ENCODE assay signal across 23 cellular contexts in genomic region chr1:38736399-38736798, GRCh38.
DNase-seq lines count a peak whose midpoint lies in the region; ATAC-seq, FAIRE-seq and TF ChIP-seq lines count a peak whose summit lies in the region.
"Had no signal": no experiment of that assay in that cellular context is flagged by ENCODE, and none has a peak within 500 bp of the region (broad histone marks: within the 10 kb centered on the region; RNA-seq: fewer than 3 reads in every experiment).

No MANE protein-coding gene starts in this region.

- no peaks in the 10 kb centered on the region for H3K79me2 ChIP-seq in astrocyte (ENCODE audit: insufficient read depth, low read length)

- peaks cover 18% of the 10 kb centered on the region for H3K27me3 Mint-ChIP-seq in astrocyte (ENCODE audit: low read depth, unreplicated experiment)
- H3K27me3 Mint-ChIP-seq in osteocyte (ENCODE audit: unreplicated experiment) = no peaks in the 10 kb centered on the region

- H3K36me3 Mint-ChIP-seq in astrocyte (ENCODE audit: low read depth, unreplicated experiment) = no peaks in the 10 kb centered on the region
- H3K36me3 Mint-ChIP-seq in osteocyte (ENCODE audit: unreplicated experiment) = no peaks in the 10 kb centered on the region
- H3K36me3 Mint-ChIP-seq: CD14-positive monocyte; CD8-positive, alpha-beta memory T cell had no signal

- no peak overlapping the region for H2AFZ ChIP-seq in astrocyte (ENCODE audit: low read depth, low read length)
- H2AFZ ChIP-seq: GM23338 had no signal

- DNase-seq in SJCRH30 (no peak), astrocyte (ENCODE audit: low read depth) (no peak), epithelial cell of prostate (ENCODE audit: low read depth, low spot score) (no peak), osteocyte (ENCODE audit: extremely low spot score, unreplicated experiment) (no peak), left ventricle myocardium inferior (no peak), aorta (no peak), NCI-H1092 (lab: John Stamatoyannopoulos, UW) (no peak)
- no peak for DNase-seq in activated T-cell treated with anti-CD3 and anti-CD28 coated beads, Interleukin-2, amount 50 U/mL, for 48 hours
- DNase-seq: BE2C; CD4-positive, alpha-beta T cell; CD8-positive, alpha-beta memory T cell; DMS 273 treated with DMSO at 0.1 percent for 48 hours; DMS79; EL; GDM1; HFFc6 had no signal

- peak overlapping the region; percentile 60 for H3K27ac Mint-ChIP-seq in astrocyte (ENCODE audit: unreplicated experiment)
- H3K27ac Mint-ChIP-seq in osteocyte (ENCODE audit: unreplicated experiment) = peak overlapping the region; percentile 59
- H3K27ac Mint-ChIP-seq: CD14-positive monocyte; CD4-positive, alpha-beta T cell; CD8-positive, alpha-beta memory T cell; GM23338 had no signal

- no peaks in the 10 kb centered on the region for H3K36me3 ChIP-seq in SJCRH30
- no peaks in the 10 kb centered on the region for H3K36me3 ChIP-seq in astrocyte (ENCODE audit: insufficient read depth, low read length)
- H3K36me3 ChIP-seq in left ventricle myocardium inferior = no peaks in the 10 kb centered on the region
- H3K36me3 ChIP-seq in aorta (ENCODE audit: control insufficient read depth in 1 of 2, insufficient read depth in 2 of 2, low read length in 1 of 2) = no peaks in the 10 kb centered on the region
- H3K36me3 ChIP-seq: BE2C; BLaER1 treated with 17β-estradiol and CSF1 and Interleukin-3, amounts not matched to agents 10 nM and 100 nM; HAP-1 had no signal

- H3K4me1 Mint-ChIP-seq in astrocyte (ENCODE audit: low read depth, unreplicated experiment) (peaks cover 16% of the 10 kb centered on the region), osteocyte (ENCODE audit: unreplicated experiment) (peaks cover 41% of the 10 kb centered on the region)
- H3K4me1 Mint-ChIP-seq: CD14-positive monocyte; CD8-positive, alpha-beta memory T cell had no signal

- H3K4me3 ChIP-seq in SJCRH30 (no peak overlapping the region), astrocyte (ENCODE audit: insufficient read depth, low read depth, low read length) (no peak overlapping the region), left ventricle myocardium inferior (no peak overlapping the region), aorta (ENCODE audit: low read length in 2 of 2) (no peak overlapping the region)
- H3K4me3 ChIP-seq: BLaER1 treated with 17β-estradiol and CSF1 and Interleukin-3, amounts not matched to agents 10 nM and 100 nM; GM12878; GM23338; HAP-1 had no signal

- peak overlapping the region; percentile 70 for H3K27ac ChIP-seq in SJCRH30
- H3K27ac ChIP-seq in astrocyte (ENCODE audit: low read depth, low read length) = peak overlapping the region; percentile 57
- H3K27ac ChIP-seq in epithelial cell of prostate = peak overlapping the region; percentile 59
- no peak overlapping the region for H3K27ac ChIP-seq in left ventricle myocardium inferior (replicated peaks)
- H3K27ac ChIP-seq in aorta (ENCODE audit: low read depth in 1 of 2, low read length in 2 of 2) = no peak overlapping the region
- H3K27ac ChIP-seq: BLaER1 treated with 17β-estradiol and CSF1 and Interleukin-3, amounts not matched to agents 10 nM and 100 nM had no signal

- peak overlapping the region; percentile 66 for H3K4me2 ChIP-seq in astrocyte (ENCODE audit: low read length)
- H3K4me2 ChIP-seq: GM23338 had no signal

- H4K20me1 ChIP-seq in astrocyte (ENCODE audit: insufficient read depth, low read length) = no peaks in the 10 kb centered on the region
- H4K20me1 ChIP-seq: BLaER1 treated with 17β-estradiol and CSF1 and Interleukin-3, amounts not matched to agents 10 nM and 100 nM had no signal

- H3K4me3 Mint-ChIP-seq in astrocyte (ENCODE audit: unreplicated experiment) (no peak overlapping the region), osteocyte (ENCODE audit: unreplicated experiment) (no peak overlapping the region)
- H3K4me3 Mint-ChIP-seq: CD14-positive monocyte; CD4-positive, alpha-beta T cell; CD8-positive, alpha-beta memory T cell; GM23338; HFFc6 had no signal

- TF ChIP-seq CTCF in astrocyte (IDR thresholded peaks at IDR 0.05; ENCODE audit: insufficient read depth, low read depth, low read length) (no peak), osteocyte (IDR thresholded peaks at IDR 0.05) (no peak), left ventricle myocardium inferior (IDR thresholded peaks at IDR 0.05; ENCODE audit: borderline replicate concordance) (no peak)

- H3K27me3 ChIP-seq in SJCRH30 (no peaks in the 10 kb centered on the region), astrocyte (ENCODE audit: insufficient read depth, low read length) (peaks cover 5% of the 10 kb centered on the region), left ventricle myocardium inferior (ENCODE audit: low read depth) (peaks cover 30% of the 10 kb centered on the region), aorta (ENCODE audit: control insufficient read depth in 1 of 2, insufficient read depth in 2 of 2, low read length in 1 of 2) (peaks cover 0 to 6% of the 10 kb centered on the region in 2 donors)
- H3K27me3 ChIP-seq: BE2C; BLaER1 treated with 17β-estradiol and CSF1 and Interleukin-3, amounts not matched to agents 10 nM and 100 nM had no signal

- H3K9me3 ChIP-seq in SJCRH30 (replicated peaks) (no peaks in the 10 kb centered on the region; the same call in 1 of the 2 replicates), astrocyte (ENCODE audit: insufficient read depth, low read depth, low read length) (no peaks in the 10 kb centered on the region), left ventricle myocardium inferior (replicated peaks) (no peaks in the 10 kb centered on the region), aorta (ENCODE audit: control insufficient read depth, low read length) (no peaks in the 10 kb centered on the region)
- H3K9me3 ChIP-seq: BE2C, HAP-1 had no signal

- intact Hi-C loops in left ventricle myocardium inferior (cut with micrococcal nuclease) (no loop called here), aorta (cut with DNase I) (no loop called here)

- peak overlapping the region; percentile 35 for H3K9ac ChIP-seq in astrocyte (ENCODE audit: low read length)
- H3K9ac ChIP-seq: BLaER1 treated with 17β-estradiol and CSF1 and Interleukin-3, amounts not matched to agents 10 nM and 100 nM had no signal

- H3K4me1 ChIP-seq in SJCRH30 (peaks cover 40% of the 10 kb centered on the region), astrocyte (ENCODE audit: insufficient read depth, low read length) (peaks cover 17% of the 10 kb centered on the region), left ventricle myocardium inferior (peaks cover 12% of the 10 kb centered on the region), aorta (ENCODE audit: control insufficient read depth in 1 of 2, insufficient read depth in 2 of 2, low read length in 2 of 2) (no peaks in the 10 kb centered on the region)
- H3K4me1 ChIP-seq: BE2C had no signal

- H3K9me3 Mint-ChIP-seq in astrocyte (ENCODE audit: unreplicated experiment) (no peaks in the 10 kb centered on the region), osteocyte (ENCODE audit: unreplicated experiment) (no peaks in the 10 kb centered on the region)
- H3K9me3 Mint-ChIP-seq: CD4-positive, alpha-beta T cell; GM23338 had no signal

- FAIRE-seq in astrocyte (lab: Jason Lieb, UNC) = no peak
- FAIRE-seq: D721Med, GM12878, GM19239 had no signal

- ATAC-seq in aorta (ENCODE audit: low FRiP score) = no peak
- ATAC-seq: GM12878, GM23338 had no signal

- WGBS in aorta, 2 donors = 95 to 100% methylated on average over 1 of the region's 1 CpG

Comparison
In these comparisons a context has a peak if more than half of its experiments do, and no peak if none do; other contexts are left out.
1. H3K27ac ChIP-seq: peak in SJCRH30 (single experiment), astrocyte (single experiment) and epithelial cell of prostate (single experiment); none in left ventricle myocardium inferior (single experiment) and aorta (0 of 2).